ENCODE assay signal across 22 cellular contexts in genomic region chr14:103491691-103492090, GRCh38.
"Had no signal": no experiment of that assay in that cellular context is flagged by ENCODE, and none has a peak within 500 bp of the region (broad histone marks: within the 10 kb centered on the region; RNA-seq: fewer than 3 reads in every experiment).

No MANE protein-coding gene starts in this region.

- H3K9me3 Mint-ChIP-seq: activated CD4-positive, alpha-beta T cell treated with anti-CD3 and anti-CD28 coated beads, Interleukin-2, amount 10 ng/mL, durations not matched to agents 24 days and 14 days; central memory CD8-positive, alpha-beta T cell; mesothelial cell of epicardium; neural crest cell; stimulated activated memory B cell treated with anti-CD40 and anti-IgM and Interleukin-4, amounts not matched to agents 10 μg/mL and 1 μg/mL and 100 μg/mL, for 72 hours; T-helper 2 cell treated with Interferon-gamma antibody and Interleukin-4, amounts not matched to agents 5 μg/mL and 100 μg/mL, for 36 hours had no signal

- H3K27me3 Mint-ChIP-seq: activated CD4-positive, alpha-beta T cell treated with anti-CD3 and anti-CD28 coated beads, Interleukin-2, amount 10 ng/mL, durations not matched to agents 24 days and 14 days; central memory CD8-positive, alpha-beta T cell; stimulated activated memory B cell treated with anti-CD40 and anti-IgM and Interleukin-4, amounts not matched to agents 10 μg/mL and 1 μg/mL and 100 μg/mL, for 72 hours had no signal

- H3K4me3 ChIP-seq: gastroesophageal sphincter, pancreas, SJCRH30, tibial nerve, uterus had no signal

- DNase-seq: activated CD4-positive, alpha-beta T cell treated with anti-CD3 and anti-CD28 coated beads, Interleukin-2, amount 10 ng/mL, durations not matched to agents 24 days and 14 days; activated CD4-positive, CD25-positive, alpha-beta regulatory T cell; activated effector memory CD4-positive, alpha-beta T cell treated with Interleukin-2 at 50 U/mL for 16 hours; activated naive CD4-positive, alpha-beta T cell treated with anti-CD3 and anti-CD28 coated beads, Interleukin-2, amount 50 U/mL, for 16 hours; activated T-cell treated with anti-CD3 and anti-CD28 coated beads, Interleukin-2, amount 50 U/mL, for 1 hour; amygdala; brain microvascular endothelial cell; cortex of kidney; effector CD4-positive, alpha-beta T cell; kidney; left ventricle myocardium superior; pancreas; SJCRH30; stimulated activated CD4-positive, alpha-beta T cell treated with anti-CD3 and anti-CD28 coated beads, Interleukin-2, amount 100 ng/mL, for 48 hours; uterus had no signal

- H3K27ac Mint-ChIP-seq: activated CD4-positive, alpha-beta T cell treated with anti-CD3 and anti-CD28 coated beads, Interleukin-2, amount 10 ng/mL, durations not matched to agents 24 days and 14 days; mesothelial cell of epicardium; stimulated activated memory B cell treated with anti-CD40 and anti-IgM and Interleukin-4, amounts not matched to agents 10 μg/mL and 1 μg/mL and 100 μg/mL, for 72 hours; T-helper 2 cell treated with Interferon-gamma antibody and Interleukin-4, amounts not matched to agents 5 μg/mL and 100 μg/mL, for 36 hours had no signal

- H3K27ac ChIP-seq: brain microvascular endothelial cell, gastroesophageal sphincter, pancreas, SJCRH30, uterus had no signal

- H3K4me1 ChIP-seq: gastroesophageal sphincter, pancreas, SJCRH30, tibial nerve, uterus had no signal

- H3K36me3 ChIP-seq: uterus had no signal

- H3K27me3 ChIP-seq: brain microvascular endothelial cell, gastroesophageal sphincter, pancreas, SJCRH30, tibial nerve, uterus had no signal

- H3K4me1 Mint-ChIP-seq: activated CD4-positive, alpha-beta T cell treated with anti-CD3 and anti-CD28 coated beads, Interleukin-2, amount 10 ng/mL, durations not matched to agents 24 days and 14 days; central memory CD8-positive, alpha-beta T cell; mesothelial cell of epicardium; neural crest cell; stimulated activated memory B cell treated with anti-CD40 and anti-IgM and Interleukin-4, amounts not matched to agents 10 μg/mL and 1 μg/mL and 100 μg/mL, for 72 hours had no signal

- H3K4me3 Mint-ChIP-seq: activated CD4-positive, alpha-beta T cell treated with anti-CD3 and anti-CD28 coated beads, Interleukin-2, amount 10 ng/mL, durations not matched to agents 24 days and 14 days; central memory CD8-positive, alpha-beta T cell; mesothelial cell of epicardium; neural crest cell; stimulated activated memory B cell treated with anti-CD40 and anti-IgM and Interleukin-4, amounts not matched to agents 10 μg/mL and 1 μg/mL and 100 μg/mL, for 72 hours; T-helper 2 cell treated with Interferon-gamma antibody and Interleukin-4, amounts not matched to agents 5 μg/mL and 100 μg/mL, for 36 hours had no signal

- H3K9me3 ChIP-seq: gastroesophageal sphincter, pancreas, SJCRH30, tibial nerve, uterus had no signal

- ATAC-seq: gastroesophageal sphincter; left ventricle myocardium superior; pancreas; stimulated activated memory B cell treated with anti-CD40 and anti-IgM and Interleukin-4, amounts not matched to agents 10 μg/mL and 1 μg/mL and 100 μg/mL, for 72 hours had no signal
